Comparison of ENCODE assay signal across 1 cellular context in the genomic region with DNA sequence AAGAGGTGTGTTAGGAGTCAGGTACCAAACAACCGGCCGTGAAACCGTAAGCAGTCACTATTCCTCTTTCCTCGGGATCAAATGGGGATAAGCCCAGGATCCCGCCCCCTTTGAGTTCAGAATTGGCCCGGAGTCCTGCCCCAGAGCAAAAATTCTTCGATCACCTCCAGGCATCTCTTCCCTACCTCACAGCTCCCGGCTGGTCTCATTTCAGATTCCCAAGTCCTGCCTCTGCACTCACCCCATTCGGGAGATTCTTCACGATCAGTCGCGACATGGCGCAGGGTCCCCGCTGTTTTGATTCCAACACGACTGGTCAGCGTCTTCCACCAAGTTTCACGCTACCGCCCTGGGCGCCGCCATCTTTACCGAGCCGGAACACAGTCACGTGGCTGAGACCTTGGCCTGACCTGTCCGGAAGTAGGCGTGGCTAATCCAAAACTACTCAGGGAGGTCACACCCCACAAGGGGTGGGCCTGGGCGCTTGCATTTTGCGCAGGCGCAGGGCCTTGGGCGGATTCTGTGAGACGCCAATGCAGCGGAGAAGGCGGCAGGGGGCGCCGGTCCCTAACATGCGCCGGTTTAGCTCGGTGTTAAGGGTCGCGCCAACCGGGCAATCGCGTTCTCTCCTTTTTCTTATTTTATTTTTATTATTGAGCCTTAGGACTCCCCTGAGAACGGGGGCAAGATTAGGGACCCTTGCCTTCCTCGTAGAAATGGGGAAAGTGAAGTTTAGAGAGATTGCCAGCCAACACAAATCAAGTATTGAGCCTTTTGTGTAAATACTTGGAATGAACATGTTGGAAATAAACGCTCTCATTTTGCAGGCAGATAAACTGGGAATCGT.
TF ChIP-seq lines count a peak whose summit lies in the region.

A gene with protein sequence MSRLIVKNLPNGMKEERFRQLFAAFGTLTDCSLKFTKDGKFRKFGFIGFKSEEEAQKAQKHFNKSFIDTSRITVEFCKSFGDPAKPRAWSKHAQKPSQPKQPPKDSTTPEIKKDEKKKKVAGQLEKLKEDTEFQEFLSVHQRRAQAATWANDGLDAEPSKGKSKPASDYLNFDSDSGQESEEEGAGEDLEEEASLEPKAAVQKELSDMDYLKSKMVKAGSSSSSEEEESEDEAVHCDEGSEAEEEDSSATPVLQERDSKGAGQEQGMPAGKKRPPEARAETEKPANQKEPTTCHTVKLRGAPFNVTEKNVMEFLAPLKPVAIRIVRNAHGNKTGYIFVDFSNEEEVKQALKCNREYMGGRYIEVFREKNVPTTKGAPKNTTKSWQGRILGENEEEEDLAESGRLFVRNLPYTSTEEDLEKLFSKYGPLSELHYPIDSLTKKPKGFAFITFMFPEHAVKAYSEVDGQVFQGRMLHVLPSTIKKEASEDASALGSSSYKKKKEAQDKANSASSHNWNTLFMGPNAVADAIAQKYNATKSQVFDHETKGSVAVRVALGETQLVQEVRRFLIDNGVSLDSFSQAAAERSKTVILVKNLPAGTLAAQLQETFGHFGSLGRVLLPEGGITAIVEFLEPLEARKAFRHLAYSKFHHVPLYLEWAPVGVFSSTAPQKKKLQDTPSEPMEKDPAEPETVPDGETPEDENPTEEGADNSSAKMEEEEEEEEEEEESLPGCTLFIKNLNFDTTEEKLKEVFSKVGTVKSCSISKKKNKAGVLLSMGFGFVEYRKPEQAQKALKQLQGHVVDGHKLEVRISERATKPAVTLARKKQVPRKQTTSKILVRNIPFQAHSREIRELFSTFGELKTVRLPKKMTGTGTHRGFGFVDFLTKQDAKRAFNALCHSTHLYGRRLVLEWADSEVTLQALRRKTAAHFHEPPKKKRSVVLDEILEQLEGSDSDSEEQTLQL (minus strand): TSS at position 375 of the 847 bp plus-strand sequence. CDS start 98 bp downstream, at position 277.

TF ChIP-seq in GM12878, 131 proteins besides CTCF, POLR2A, EP300 and RAD21 (continued from another document and continues in another):
- TF ChIP-seq, protein P1, sequence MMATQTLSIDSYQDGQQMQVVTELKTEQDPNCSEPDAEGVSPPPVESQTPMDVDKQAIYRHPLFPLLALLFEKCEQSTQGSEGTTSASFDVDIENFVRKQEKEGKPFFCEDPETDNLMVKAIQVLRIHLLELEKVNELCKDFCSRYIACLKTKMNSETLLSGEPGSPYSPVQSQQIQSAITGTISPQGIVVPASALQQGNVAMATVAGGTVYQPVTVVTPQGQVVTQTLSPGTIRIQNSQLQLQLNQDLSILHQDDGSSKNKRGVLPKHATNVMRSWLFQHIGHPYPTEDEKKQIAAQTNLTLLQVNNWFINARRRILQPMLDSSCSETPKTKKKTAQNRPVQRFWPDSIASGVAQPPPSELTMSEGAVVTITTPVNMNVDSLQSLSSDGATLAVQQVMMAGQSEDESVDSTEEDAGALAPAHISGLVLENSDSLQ (IDR thresholded peaks at IDR 0.05), result no peak
- TF ChIP-seq, protein P2, sequence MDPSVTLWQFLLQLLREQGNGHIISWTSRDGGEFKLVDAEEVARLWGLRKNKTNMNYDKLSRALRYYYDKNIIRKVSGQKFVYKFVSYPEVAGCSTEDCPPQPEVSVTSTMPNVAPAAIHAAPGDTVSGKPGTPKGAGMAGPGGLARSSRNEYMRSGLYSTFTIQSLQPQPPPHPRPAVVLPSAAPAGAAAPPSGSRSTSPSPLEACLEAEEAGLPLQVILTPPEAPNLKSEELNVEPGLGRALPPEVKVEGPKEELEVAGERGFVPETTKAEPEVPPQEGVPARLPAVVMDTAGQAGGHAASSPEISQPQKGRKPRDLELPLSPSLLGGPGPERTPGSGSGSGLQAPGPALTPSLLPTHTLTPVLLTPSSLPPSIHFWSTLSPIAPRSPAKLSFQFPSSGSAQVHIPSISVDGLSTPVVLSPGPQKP (IDR thresholded peaks at IDR 0.05; ENCODE audit: low read depth, low read length), result peak; percentile 99
- TF ChIP-seq TAF1 (IDR thresholded peaks at IDR 0.05; ENCODE audit: borderline replicate concordance, low read depth, low read length), result peak; percentile 84; the same call in 1 of the 2 replicates
- peak; percentile 47 for TF ChIP-seq SP1 (IDR thresholded peaks at IDR 0.05; ENCODE audit: low read depth, low read length)
- peak; percentile 60 to 86; a peak in 3 of 4 replicates for TF ChIP-seq BHLHE40 (IDR thresholded peaks at IDR 0.05; ENCODE audit: borderline replicate concordance in 1 of 2, low read depth in 2 of 2, low read length in 1 of 2)
- TF ChIP-seq, protein P3, sequence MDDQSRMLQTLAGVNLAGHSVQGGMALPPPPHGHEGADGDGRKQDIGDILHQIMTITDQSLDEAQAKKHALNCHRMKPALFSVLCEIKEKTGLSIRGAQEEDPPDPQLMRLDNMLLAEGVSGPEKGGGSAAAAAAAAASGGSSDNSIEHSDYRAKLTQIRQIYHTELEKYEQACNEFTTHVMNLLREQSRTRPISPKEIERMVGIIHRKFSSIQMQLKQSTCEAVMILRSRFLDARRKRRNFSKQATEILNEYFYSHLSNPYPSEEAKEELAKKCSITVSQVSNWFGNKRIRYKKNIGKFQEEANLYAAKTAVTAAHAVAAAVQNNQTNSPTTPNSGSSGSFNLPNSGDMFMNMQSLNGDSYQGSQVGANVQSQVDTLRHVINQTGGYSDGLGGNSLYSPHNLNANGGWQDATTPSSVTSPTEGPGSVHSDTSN (IDR thresholded peaks at IDR 0.05; ENCODE audit: insufficient replicate concordance, low read depth, low read length), result no peak
- TF ChIP-seq, protein P4, sequence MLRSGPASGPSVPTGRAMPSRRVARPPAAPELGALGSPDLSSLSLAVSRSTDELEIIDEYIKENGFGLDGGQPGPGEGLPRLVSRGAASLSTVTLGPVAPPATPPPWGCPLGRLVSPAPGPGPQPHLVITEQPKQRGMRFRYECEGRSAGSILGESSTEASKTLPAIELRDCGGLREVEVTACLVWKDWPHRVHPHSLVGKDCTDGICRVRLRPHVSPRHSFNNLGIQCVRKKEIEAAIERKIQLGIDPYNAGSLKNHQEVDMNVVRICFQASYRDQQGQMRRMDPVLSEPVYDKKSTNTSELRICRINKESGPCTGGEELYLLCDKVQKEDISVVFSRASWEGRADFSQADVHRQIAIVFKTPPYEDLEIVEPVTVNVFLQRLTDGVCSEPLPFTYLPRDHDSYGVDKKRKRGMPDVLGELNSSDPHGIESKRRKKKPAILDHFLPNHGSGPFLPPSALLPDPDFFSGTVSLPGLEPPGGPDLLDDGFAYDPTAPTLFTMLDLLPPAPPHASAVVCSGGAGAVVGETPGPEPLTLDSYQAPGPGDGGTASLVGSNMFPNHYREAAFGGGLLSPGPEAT (IDR thresholded peaks at IDR 0.05; ENCODE audit: low read depth), result peak; percentile 100
- TF ChIP-seq, protein P5, sequence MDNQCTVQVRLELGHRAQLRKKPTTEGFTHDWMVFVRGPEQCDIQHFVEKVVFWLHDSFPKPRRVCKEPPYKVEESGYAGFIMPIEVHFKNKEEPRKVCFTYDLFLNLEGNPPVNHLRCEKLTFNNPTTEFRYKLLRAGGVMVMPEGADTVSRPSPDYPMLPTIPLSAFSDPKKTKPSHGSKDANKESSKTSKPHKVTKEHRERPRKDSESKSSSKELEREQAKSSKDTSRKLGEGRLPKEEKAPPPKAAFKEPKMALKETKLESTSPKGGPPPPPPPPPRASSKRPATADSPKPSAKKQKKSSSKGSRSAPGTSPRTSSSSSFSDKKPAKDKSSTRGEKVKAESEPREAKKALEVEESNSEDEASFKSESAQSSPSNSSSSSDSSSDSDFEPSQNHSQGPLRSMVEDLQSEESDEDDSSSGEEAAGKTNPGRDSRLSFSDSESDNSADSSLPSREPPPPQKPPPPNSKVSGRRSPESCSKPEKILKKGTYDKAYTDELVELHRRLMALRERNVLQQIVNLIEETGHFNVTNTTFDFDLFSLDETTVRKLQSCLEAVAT (IDR thresholded peaks at IDR 0.05), result 0 out of 2 replicates have a peak, but pooled peaks have one; percentile 53
- TF ChIP-seq, protein P6, sequence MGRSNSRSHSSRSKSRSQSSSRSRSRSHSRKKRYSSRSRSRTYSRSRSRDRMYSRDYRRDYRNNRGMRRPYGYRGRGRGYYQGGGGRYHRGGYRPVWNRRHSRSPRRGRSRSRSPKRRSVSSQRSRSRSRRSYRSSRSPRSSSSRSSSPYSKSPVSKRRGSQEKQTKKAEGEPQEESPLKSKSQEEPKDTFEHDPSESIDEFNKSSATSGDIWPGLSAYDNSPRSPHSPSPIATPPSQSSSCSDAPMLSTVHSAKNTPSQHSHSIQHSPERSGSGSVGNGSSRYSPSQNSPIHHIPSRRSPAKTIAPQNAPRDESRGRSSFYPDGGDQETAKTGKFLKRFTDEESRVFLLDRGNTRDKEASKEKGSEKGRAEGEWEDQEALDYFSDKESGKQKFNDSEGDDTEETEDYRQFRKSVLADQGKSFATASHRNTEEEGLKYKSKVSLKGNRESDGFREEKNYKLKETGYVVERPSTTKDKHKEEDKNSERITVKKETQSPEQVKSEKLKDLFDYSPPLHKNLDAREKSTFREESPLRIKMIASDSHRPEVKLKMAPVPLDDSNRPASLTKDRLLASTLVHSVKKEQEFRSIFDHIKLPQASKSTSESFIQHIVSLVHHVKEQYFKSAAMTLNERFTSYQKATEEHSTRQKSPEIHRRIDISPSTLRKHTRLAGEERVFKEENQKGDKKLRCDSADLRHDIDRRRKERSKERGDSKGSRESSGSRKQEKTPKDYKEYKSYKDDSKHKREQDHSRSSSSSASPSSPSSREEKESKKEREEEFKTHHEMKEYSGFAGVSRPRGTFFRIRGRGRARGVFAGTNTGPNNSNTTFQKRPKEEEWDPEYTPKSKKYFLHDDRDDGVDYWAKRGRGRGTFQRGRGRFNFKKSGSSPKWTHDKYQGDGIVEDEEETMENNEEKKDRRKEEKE (IDR thresholded peaks at IDR 0.05), result no peak
- TF ChIP-seq BCL11A (IDR thresholded peaks at IDR 0.05; ENCODE audit: low read depth, low read length), result no peak
- no peak; a peak in 1 of 4 replicates for TF ChIP-seq IKZF2 (IDR thresholded peaks at IDR 0.05)
- no peak for TF ChIP-seq ZNF217 (IDR thresholded peaks at IDR 0.05)
- 0 out of 2 replicates have a peak, but pooled peaks have one; percentile 41 for TF ChIP-seq LARP7 (IDR thresholded peaks at IDR 0.05)
- no peak for TF ChIP-seq KAT2A (conservative IDR thresholded peaks at IDR 0.05; ENCODE audit: control insufficient read depth, low read depth, low read length)
- no peak for TF ChIP-seq KDM1A (IDR thresholded peaks at IDR 0.05; ENCODE audit: borderline replicate concordance)
- no peak for TF ChIP-seq JUND (IDR thresholded peaks at IDR 0.05; ENCODE audit: low read depth, low read length)
- TF ChIP-seq, protein P7, sequence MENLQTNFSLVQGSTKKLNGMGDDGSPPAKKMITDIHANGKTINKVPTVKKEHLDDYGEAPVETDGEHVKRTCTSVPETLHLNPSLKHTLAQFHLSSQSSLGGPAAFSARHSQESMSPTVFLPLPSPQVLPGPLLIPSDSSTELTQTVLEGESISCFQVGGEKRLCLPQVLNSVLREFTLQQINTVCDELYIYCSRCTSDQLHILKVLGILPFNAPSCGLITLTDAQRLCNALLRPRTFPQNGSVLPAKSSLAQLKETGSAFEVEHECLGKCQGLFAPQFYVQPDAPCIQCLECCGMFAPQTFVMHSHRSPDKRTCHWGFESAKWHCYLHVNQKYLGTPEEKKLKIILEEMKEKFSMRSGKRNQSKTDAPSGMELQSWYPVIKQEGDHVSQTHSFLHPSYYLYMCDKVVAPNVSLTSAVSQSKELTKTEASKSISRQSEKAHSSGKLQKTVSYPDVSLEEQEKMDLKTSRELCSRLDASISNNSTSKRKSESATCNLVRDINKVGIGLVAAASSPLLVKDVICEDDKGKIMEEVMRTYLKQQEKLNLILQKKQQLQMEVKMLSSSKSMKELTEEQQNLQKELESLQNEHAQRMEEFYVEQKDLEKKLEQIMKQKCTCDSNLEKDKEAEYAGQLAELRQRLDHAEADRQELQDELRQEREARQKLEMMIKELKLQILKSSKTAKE (IDR thresholded peaks at IDR 0.05; ENCODE audit: low read depth, poor library complexity, severe bottlenecking), result no peak
- TF ChIP-seq RFX5 (IDR thresholded peaks at IDR 0.05; ENCODE audit: low read depth, low read length), result no peak
- TF ChIP-seq PML (IDR thresholded peaks at IDR 0.05; ENCODE audit: low read length), result no peak
- no peak for TF ChIP-seq TCF12 (IDR thresholded peaks at IDR 0.05; ENCODE audit: low read depth, low read length)
- no peak for TF ChIP-seq ASH2L (IDR thresholded peaks at IDR 0.05; ENCODE audit: borderline replicate concordance, low read depth)
- no peak for TF ChIP-seq SREBF2 (IDR thresholded peaks at IDR 0.05; ENCODE audit: low read length)
- no peak for TF ChIP-seq PAX8 (IDR thresholded peaks at IDR 0.05)
- TF ChIP-seq TCF3 (IDR thresholded peaks at IDR 0.05; ENCODE audit: borderline replicate concordance, insufficient read depth, low read depth, low read length), result no peak
- TF ChIP-seq, protein P8, sequence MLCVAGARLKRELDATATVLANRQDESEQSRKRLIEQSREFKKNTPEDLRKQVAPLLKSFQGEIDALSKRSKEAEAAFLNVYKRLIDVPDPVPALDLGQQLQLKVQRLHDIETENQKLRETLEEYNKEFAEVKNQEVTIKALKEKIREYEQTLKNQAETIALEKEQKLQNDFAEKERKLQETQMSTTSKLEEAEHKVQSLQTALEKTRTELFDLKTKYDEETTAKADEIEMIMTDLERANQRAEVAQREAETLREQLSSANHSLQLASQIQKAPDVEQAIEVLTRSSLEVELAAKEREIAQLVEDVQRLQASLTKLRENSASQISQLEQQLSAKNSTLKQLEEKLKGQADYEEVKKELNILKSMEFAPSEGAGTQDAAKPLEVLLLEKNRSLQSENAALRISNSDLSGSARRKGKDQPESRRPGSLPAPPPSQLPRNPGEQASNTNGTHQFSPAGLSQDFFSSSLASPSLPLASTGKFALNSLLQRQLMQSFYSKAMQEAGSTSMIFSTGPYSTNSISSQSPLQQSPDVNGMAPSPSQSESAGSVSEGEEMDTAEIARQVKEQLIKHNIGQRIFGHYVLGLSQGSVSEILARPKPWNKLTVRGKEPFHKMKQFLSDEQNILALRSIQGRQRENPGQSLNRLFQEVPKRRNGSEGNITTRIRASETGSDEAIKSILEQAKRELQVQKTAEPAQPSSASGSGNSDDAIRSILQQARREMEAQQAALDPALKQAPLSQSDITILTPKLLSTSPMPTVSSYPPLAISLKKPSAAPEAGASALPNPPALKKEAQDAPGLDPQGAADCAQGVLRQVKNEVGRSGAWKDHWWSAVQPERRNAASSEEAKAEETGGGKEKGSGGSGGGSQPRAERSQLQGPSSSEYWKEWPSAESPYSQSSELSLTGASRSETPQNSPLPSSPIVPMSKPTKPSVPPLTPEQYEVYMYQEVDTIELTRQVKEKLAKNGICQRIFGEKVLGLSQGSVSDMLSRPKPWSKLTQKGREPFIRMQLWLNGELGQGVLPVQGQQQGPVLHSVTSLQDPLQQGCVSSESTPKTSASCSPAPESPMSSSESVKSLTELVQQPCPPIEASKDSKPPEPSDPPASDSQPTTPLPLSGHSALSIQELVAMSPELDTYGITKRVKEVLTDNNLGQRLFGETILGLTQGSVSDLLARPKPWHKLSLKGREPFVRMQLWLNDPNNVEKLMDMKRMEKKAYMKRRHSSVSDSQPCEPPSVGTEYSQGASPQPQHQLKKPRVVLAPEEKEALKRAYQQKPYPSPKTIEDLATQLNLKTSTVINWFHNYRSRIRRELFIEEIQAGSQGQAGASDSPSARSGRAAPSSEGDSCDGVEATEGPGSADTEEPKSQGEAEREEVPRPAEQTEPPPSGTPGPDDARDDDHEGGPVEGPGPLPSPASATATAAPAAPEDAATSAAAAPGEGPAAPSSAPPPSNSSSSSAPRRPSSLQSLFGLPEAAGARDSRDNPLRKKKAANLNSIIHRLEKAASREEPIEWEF (IDR thresholded peaks at IDR 0.05; ENCODE audit: insufficient replicate concordance, low read depth, low read length), result no peak
